9 cellular contexts compared by ENCODE assay signal in genomic region chr2:43142921-43143438, GRCh38.
DNase-seq lines count a peak whose midpoint lies in the region; ATAC-seq and TF ChIP-seq lines count a peak whose summit lies in the region.
"Had no signal": no experiment of that assay in that cellular context is flagged by ENCODE, and none has a peak within 500 bp of the region (broad histone marks: within the 10 kb centered on the region; RNA-seq: fewer than 3 reads in every experiment).

No MANE protein-coding gene starts in this region.

- in situ Hi-C loops in G401 (cut with HindIII; ENCODE audit: low sequenced_read_pairs) = no loop called here

- peak in 2 of 5 donors; percentile 61 to 72 for DNase-seq in CD8-positive, alpha-beta memory T cell
- peak; percentile 23 for DNase-seq in HT-29 (ENCODE audit: low spot score)
- DNase-seq in activated CD4-positive, alpha-beta T cell treated with anti-CD3 and anti-CD28 coated beads, Interleukin-2, amount 50 U/mL, for 1 hour = peak; percentile 29
- no peak for DNase-seq in left lobe of liver (ENCODE audit: low spot score)
- DNase-seq in SHP77 (lab: John Stamatoyannopoulos, UW) = no peak
- DNase-seq in left lung = no peak
- no peak for DNase-seq in G401 (ENCODE audit: low spot score)
- DNase-seq in NCI-H748 (lab: John Stamatoyannopoulos, UW; ENCODE audit: unreplicated experiment) = no peak

- no peaks in the 10 kb centered on the region for H3K36me3 Mint-ChIP-seq in CD8-positive, alpha-beta memory T cell

- no peaks in the 10 kb centered on the region for H3K36me3 ChIP-seq in CD8-positive, alpha-beta memory T cell (ENCODE audit: insufficient read depth, low read length)
- H3K36me3 ChIP-seq in left lung = no peaks in the 10 kb centered on the region

- H3K4me3 ChIP-seq in CD8-positive, alpha-beta memory T cell (ENCODE audit: low read length) = no peak overlapping the region
- no peak overlapping the region for H3K4me3 ChIP-seq in left lung

- peak overlapping the region; percentile 66 to 91 (median 79) for H3K4me3 Mint-ChIP-seq in CD8-positive, alpha-beta memory T cell
- H3K4me3 Mint-ChIP-seq: neural crest cell had no signal

- H3K9me3 ChIP-seq in CD8-positive, alpha-beta memory T cell (ENCODE audit: low read length) = no peaks in the 10 kb centered on the region
- H3K9me3 ChIP-seq in left lung = no peaks in the 10 kb centered on the region

- H3K4me1 ChIP-seq in CD8-positive, alpha-beta memory T cell (ENCODE audit: insufficient read depth, low read length) = peaks cover 74% of the 10 kb centered on the region
- H3K4me1 ChIP-seq in left lung = peaks cover 0 to 32% of the 10 kb centered on the region in 2 donors

- peak overlapping the region; percentile 73 to 99 (median 91) for H3K27ac Mint-ChIP-seq in CD8-positive, alpha-beta memory T cell

- no peaks in the 10 kb centered on the region for H3K27me3 ChIP-seq in CD8-positive, alpha-beta memory T cell (ENCODE audit: insufficient read depth, low read length, poor library complexity, severe bottlenecking)
- no peaks in the 10 kb centered on the region for H3K27me3 ChIP-seq in left lung

- H3K4me1 Mint-ChIP-seq in CD8-positive, alpha-beta memory T cell = peaks cover 38 to 66% (median 58%) of the 10 kb centered on the region in 3 donors

- H3K9me3 Mint-ChIP-seq in CD8-positive, alpha-beta memory T cell = no peaks in the 10 kb centered on the region
- H3K9me3 Mint-ChIP-seq: neural crest cell had no signal

- H3K27ac ChIP-seq in CD8-positive, alpha-beta memory T cell (ENCODE audit: low read depth, low read length) = no peak overlapping the region
- H3K27ac ChIP-seq in left lung = no peak overlapping the region

- CTCF ChIA-PET in CD8-positive, alpha-beta memory T cell (lab: Charles Lee) = interaction anchor here (1.1 to 21.7 kb wide), 3 partner anchors 16 to 82 kb away, joined by 3 to 820 read pairs (median 4); partner anchors contain the start of gene ZFP36L2

- H3K27me3 Mint-ChIP-seq in CD8-positive, alpha-beta memory T cell = no peaks in the 10 kb centered on the region

- TF ChIP-seq CTCF in left lung (IDR thresholded peaks at IDR 0.05) = no peak

- intact Hi-C loops in left lung (cut with DNase I) = no loop called here

- POLR2A ChIA-PET in CD8-positive, alpha-beta memory T cell (lab: Charles Lee) = interaction anchor here (0.9 to 1.2 kb wide), 2 partner anchors 31 to 75 kb away, joined by 3 read pairs; no protein-coding TSS in a partner anchor

- peak; percentile 9 for ATAC-seq in left lobe of liver
- ATAC-seq in left lung = no peak

Comparison
In these comparisons a context has a peak if more than half of its experiments do, and no peak if none do; other contexts are left out.
1. DNase-seq: peak in HT-29 (single experiment) and activated CD4-positive, alpha-beta T cell treated with anti-CD3 and anti-CD28 coated beads, Interleukin-2, amount 50 U/mL, for 1 hour (single experiment); none in left lobe of liver (single experiment), SHP77 (0 of 2), left lung (0 of 2), G401 (single experiment) and NCI-H748 (single experiment).